In genomic region chr5:142013734-142014495, GRCh38 we compare ENCODE assay signal across 6 cellular contexts. TPM values are rescaled to one million over a fixed set of nuclear protein-coding genes. Genes with fewer than 3 reads are reported as not detected.
DNase-seq lines count a peak whose midpoint lies in the region; ATAC-seq and FAIRE-seq lines count a peak whose summit lies in the region.

No MANE protein-coding gene starts in this region.

- FAIRE-seq in GM19239 (lab: Jason Lieb, UNC) = no peak

- no peaks in the 10 kb centered on the region for H3K9me3 Mint-ChIP-seq in activated T-helper 17 cell treated with anti-CD3 and anti-CD28 coated beads, Interleukin-2, amount 50 U/mL, for 72 hours

- no peak overlapping the region for H4K8ac ChIP-seq in mesendoderm (ENCODE audit: low read depth, low read length)

- H3K9ac ChIP-seq in mesendoderm (ENCODE audit: low read length) = no peak overlapping the region

- H2BK120ac ChIP-seq in mesendoderm (ENCODE audit: low read depth, low read length) = no peak overlapping the region

- no peak overlapping the region for H4K5ac ChIP-seq in mesendoderm (ENCODE audit: low read length)

- H3K36me3 Mint-ChIP-seq in activated T-helper 17 cell treated with anti-CD3 and anti-CD28 coated beads, Interleukin-2, amount 50 U/mL, for 72 hours (ENCODE audit: low read depth) = peaks cover 39% of the 10 kb centered on the region

- H3K4me2 ChIP-seq in mesendoderm (ENCODE audit: low read length) = no peak overlapping the region

- no peak for ATAC-seq in activated T-helper 17 cell treated with anti-CD3 and anti-CD28 coated beads, Interleukin-2, amount 50 U/mL, for 72 hours (replicated peaks)

- DNase-seq in EL = peak; percentile 89
- DNase-seq in mesendoderm = no peak
- no peak for DNase-seq in GM19239 (ENCODE audit: insufficient read length, low spot score)
- no peak for DNase-seq in NCI-H1105 treated with DMSO at 0.1 percent for 48 hours (lab: John Stamatoyannopoulos, UW)
- DNase-seq in D341Med (ENCODE audit: low spot score) = no peak

- no peak overlapping the region for H2BK5ac ChIP-seq in mesendoderm (ENCODE audit: low read length)

- no peaks in the 10 kb centered on the region for H3K27me3 ChIP-seq in mesendoderm (ENCODE audit: insufficient read depth, low read length, poor library complexity)

- no peaks in the 10 kb centered on the region for H3K4me1 ChIP-seq in mesendoderm (ENCODE audit: control insufficient read depth, low read depth, low read length)

- no peak overlapping the region for H3K18ac ChIP-seq in mesendoderm (ENCODE audit: low read length)

- H3K4me1 Mint-ChIP-seq in activated T-helper 17 cell treated with anti-CD3 and anti-CD28 coated beads, Interleukin-2, amount 50 U/mL, for 72 hours = peaks cover 48% of the 10 kb centered on the region

- no peak overlapping the region for H3K56ac ChIP-seq in mesendoderm (ENCODE audit: low read length)

- H3K4me3 Mint-ChIP-seq in activated T-helper 17 cell treated with anti-CD3 and anti-CD28 coated beads, Interleukin-2, amount 50 U/mL, for 72 hours = peak overlapping the region; percentile 75

- no peak overlapping the region for H3K27ac ChIP-seq in mesendoderm (ENCODE audit: low read depth, low read length)

- H2BK15ac ChIP-seq in mesendoderm (replicated peaks; ENCODE audit: low read depth) = no peak overlapping the region

- no peak overlapping the region for H3K23ac ChIP-seq in mesendoderm (ENCODE audit: low read length)

- no peaks in the 10 kb centered on the region for H3K36me3 ChIP-seq in mesendoderm (ENCODE audit: control insufficient read depth, insufficient read depth, low read length)

- no peaks in the 10 kb centered on the region for H3K27me3 Mint-ChIP-seq in activated T-helper 17 cell treated with anti-CD3 and anti-CD28 coated beads, Interleukin-2, amount 50 U/mL, for 72 hours

- no peak overlapping the region for H2AK5ac ChIP-seq in mesendoderm (ENCODE audit: low read length)

- no peak overlapping the region for H3K4me3 ChIP-seq in mesendoderm (ENCODE audit: low read length)

- WGBS in mesendoderm (ENCODE audit: extremely low coverage, insufficient coverage, low lambda C conversion rate) = no CpG with 5 or more reads among the region's 16 CpGs

- peak overlapping the region; percentile 96 for H3K27ac Mint-ChIP-seq in activated T-helper 17 cell treated with anti-CD3 and anti-CD28 coated beads, Interleukin-2, amount 50 U/mL, for 72 hours

- peak overlapping the region; percentile 20 for H3K4ac ChIP-seq in mesendoderm (ENCODE audit: low read depth, low read length)

- no peaks in the 10 kb centered on the region for H3K79me2 ChIP-seq in mesendoderm (ENCODE audit: control insufficient read depth, insufficient read depth, low read length)

- H3K79me1 ChIP-seq in mesendoderm (ENCODE audit: low read length) = no peaks in the 10 kb centered on the region

RNA-seq across cellular contexts. Expression of gene GNPDA1, which starts 1.1 kb away (rescaled TPM):
- total RNA-seq in activated T-helper 17 cell treated with anti-CD3 and anti-CD28 coated beads, Interleukin-2, amount 50 U/mL, for 72 hours = 10 to 100 TPM; 35.8 to 51.1 TPM
- 61.7 TPM for polyA plus RNA-seq in mesendoderm (2013, experiment 1 of 2)
- polyA plus RNA-seq in mesendoderm (2013, experiment 2 of 2) = 60.5 TPM

RNA-seq across cellular contexts. Expression of gene RNF14, which starts 45.0 kb away (rescaled TPM):
- 10 to 100 TPM; 28.4 to 30.8 TPM for total RNA-seq in activated T-helper 17 cell treated with anti-CD3 and anti-CD28 coated beads, Interleukin-2, amount 50 U/mL, for 72 hours
- polyA plus RNA-seq in mesendoderm (2013, experiment 1 of 2) = 17.6 TPM
- 18.8 TPM for polyA plus RNA-seq in mesendoderm (2013, experiment 2 of 2)

RNA-seq across cellular contexts. Expression of gene PCDH12, which starts 55.9 kb away (rescaled TPM):
- total RNA-seq in activated T-helper 17 cell treated with anti-CD3 and anti-CD28 coated beads, Interleukin-2, amount 50 U/mL, for 72 hours = 1 to 10 TPM in 1 of 2 donors, under 1 TPM in 1; 0.54 to 4.3 TPM
- polyA plus RNA-seq in mesendoderm (2013, experiment 1 of 2) = 0.06 TPM
- 0.07 TPM for polyA plus RNA-seq in mesendoderm (2013, experiment 2 of 2)
